ENCODE assay signal across 27 cellular contexts in genomic region chr16:53598513-53599266, GRCh38.
"Had no signal": no experiment of that assay in that cellular context is flagged by ENCODE, and none has a peak within 500 bp of the region (broad histone marks: within the 10 kb centered on the region; RNA-seq: fewer than 3 reads in every experiment).

No MANE protein-coding gene starts in this region.

- DNase-seq: activated CD4-positive, alpha-beta T cell treated with anti-CD3 and anti-CD28 coated beads, Interleukin-2, amount 10 ng/mL, durations not matched to agents 24 days and 14 days; activated CD8-positive, alpha-beta memory T cell treated with anti-CD3 and anti-CD28 coated beads, Interleukin-2, amount 10 ng/mL, durations not matched to agents 7 days and 5 days; activated CD8-positive, alpha-beta T cell treated with anti-CD3 and anti-CD28 coated beads for 36 hours; activated gamma-delta T cell treated with Interleukin-2 at 50 U/mL for 16 hours; activated T-cell treated with anti-CD3 and anti-CD28 coated beads for 4 hours; anterior cingulate cortex; body of pancreas; caudate nucleus; effector CD8-positive, alpha-beta T cell; glutamatergic neuron; immature natural killer cell; lower lobe of right lung; mesendoderm; naive B cell; posterior cingulate gyrus; stimulated activated CD4-positive, alpha-beta T cell treated with anti-CD3 and anti-CD28 coated beads, Interleukin-2, amount 100 ng/mL, for 48 hours; stimulated activated CD8-positive, alpha-beta memory T cell treated with anti-CD3 and anti-CD28 coated beads, Interleukin-4, amount 100 ng/mL, for 48 hours; stimulated activated naive B cell treated with anti-CD40 and anti-IgM and Interleukin-4, amounts not matched to agents 10 μg/mL and 1 μg/mL and 100 μg/mL, for 72 hours; T-cell; upper lobe of left lung had no signal

- H3K4me1 Mint-ChIP-seq: activated CD4-positive, alpha-beta T cell treated with anti-CD3 and anti-CD28 coated beads, Interleukin-2, amount 10 ng/mL, durations not matched to agents 24 days and 14 days; activated CD8-positive, alpha-beta memory T cell treated with anti-CD3 and anti-CD28 coated beads, Interleukin-2, amount 10 ng/mL, durations not matched to agents 7 days and 5 days; activated naive CD4-positive, alpha-beta T cell treated with anti-CD3 and anti-CD28 coated beads, Interleukin-2, amount 50 U/mL, for 24 hours; naive B cell; neural crest cell; stimulated activated naive B cell treated with anti-CD40 and anti-IgM and Interleukin-4, amounts not matched to agents 10 μg/mL and 1 μg/mL and 100 μg/mL, for 72 hours; T-cell had no signal

- H3K27ac ChIP-seq: body of pancreas, esophagus muscularis mucosa, hepatocyte, lower lobe of right lung, upper lobe of left lung, VCaP had no signal

- H3K4me3 ChIP-seq: body of pancreas, esophagus muscularis mucosa, hepatocyte, lower lobe of right lung, upper lobe of left lung had no signal

- H3K27me3 Mint-ChIP-seq: activated CD4-positive, alpha-beta T cell treated with anti-CD3 and anti-CD28 coated beads, Interleukin-2, amount 10 ng/mL, durations not matched to agents 24 days and 14 days; activated CD8-positive, alpha-beta memory T cell treated with anti-CD3 and anti-CD28 coated beads, Interleukin-2, amount 10 ng/mL, durations not matched to agents 7 days and 5 days; activated CD8-positive, alpha-beta T cell treated with anti-CD3 and anti-CD28 coated beads for 36 hours; activated naive CD4-positive, alpha-beta T cell treated with anti-CD3 and anti-CD28 coated beads, Interleukin-2, amount 50 U/mL, for 24 hours; dendritic cell treated with granulocyte-macrophage colony-stimulating factor and Interleukin-4, amounts not matched to agents 40 ng/mL and 50 ng/mL, for 4 days; naive B cell; T-cell had no signal

- H3K4me3 Mint-ChIP-seq: activated CD4-positive, alpha-beta T cell treated with anti-CD3 and anti-CD28 coated beads, Interleukin-2, amount 10 ng/mL, durations not matched to agents 24 days and 14 days; activated CD8-positive, alpha-beta memory T cell treated with anti-CD3 and anti-CD28 coated beads, Interleukin-2, amount 10 ng/mL, durations not matched to agents 7 days and 5 days; activated CD8-positive, alpha-beta T cell treated with anti-CD3 and anti-CD28 coated beads for 36 hours; activated naive CD4-positive, alpha-beta T cell treated with anti-CD3 and anti-CD28 coated beads, Interleukin-2, amount 50 U/mL, for 24 hours; dendritic cell treated with granulocyte-macrophage colony-stimulating factor and Interleukin-4, amounts not matched to agents 40 ng/mL and 50 ng/mL, for 4 days; immature natural killer cell; naive B cell; neural crest cell; stimulated activated naive B cell treated with anti-CD40 and anti-IgM and Interleukin-4, amounts not matched to agents 10 μg/mL and 1 μg/mL and 100 μg/mL, for 72 hours; T-cell; T-helper 2 cell treated with Interferon-gamma antibody and Interleukin-4, amounts not matched to agents 5 μg/mL and 100 μg/mL, for 36 hours had no signal

- H3K27ac Mint-ChIP-seq: activated CD4-positive, alpha-beta T cell treated with anti-CD3 and anti-CD28 coated beads, Interleukin-2, amount 10 ng/mL, durations not matched to agents 24 days and 14 days; activated CD8-positive, alpha-beta memory T cell treated with anti-CD3 and anti-CD28 coated beads, Interleukin-2, amount 10 ng/mL, durations not matched to agents 7 days and 5 days; activated CD8-positive, alpha-beta T cell treated with anti-CD3 and anti-CD28 coated beads for 36 hours; activated naive CD4-positive, alpha-beta T cell treated with anti-CD3 and anti-CD28 coated beads, Interleukin-2, amount 50 U/mL, for 24 hours; dendritic cell treated with granulocyte-macrophage colony-stimulating factor and Interleukin-4, amounts not matched to agents 40 ng/mL and 50 ng/mL, for 4 days; stimulated activated naive B cell treated with anti-CD40 and anti-IgM and Interleukin-4, amounts not matched to agents 10 μg/mL and 1 μg/mL and 100 μg/mL, for 72 hours; T-cell; T-helper 2 cell treated with Interferon-gamma antibody and Interleukin-4, amounts not matched to agents 5 μg/mL and 100 μg/mL, for 36 hours had no signal

- H3K9me3 Mint-ChIP-seq: T-helper 2 cell treated with Interferon-gamma antibody and Interleukin-4, amounts not matched to agents 5 μg/mL and 100 μg/mL, for 36 hours had no signal

- H3K9me3 ChIP-seq: body of pancreas, lower lobe of right lung had no signal

- H3K36me3 ChIP-seq: lower lobe of right lung had no signal
